Comparison of ENCODE assay signal across 8 cellular contexts in genomic region chr3:187919535-187919934, GRCh38.
DNase-seq lines count a peak whose midpoint lies in the region; ATAC-seq, FAIRE-seq and TF ChIP-seq lines count a peak whose summit lies in the region.

No MANE protein-coding gene starts in this region.

- H3K4me3 Mint-ChIP-seq in activated naive CD8-positive, alpha-beta T cell: peak overlapping the region; percentile 78

- peaks cover 41% of the 10 kb centered on the region for H3K4me1 ChIP-seq in DND-41 (ENCODE audit: insufficient read depth, low read length)

- peak overlapping the region; percentile 46 for H3K9ac ChIP-seq in DND-41 (ENCODE audit: low read depth, low read length)

- H3K27me3 Mint-ChIP-seq in activated naive CD8-positive, alpha-beta T cell: no peaks in the 10 kb centered on the region

- peak; percentile 32 for DNase-seq in DND-41
- DNase-seq in D341Med (ENCODE audit: low spot score): no peak
- DNase-seq in NCI-H128 (lab: John Stamatoyannopoulos, UW; ENCODE audit: unreplicated experiment): no peak
- no peak for DNase-seq in DMS79 treated with DMSO at 0.1 percent for 48 hours (lab: John Stamatoyannopoulos, UW)
- no peak for DNase-seq in urothelium cell line (ENCODE audit: low spot score)

- H3K4me2 ChIP-seq in DND-41 (ENCODE audit: insufficient read depth, low read length): peak overlapping the region; percentile 60

- peak overlapping the region; percentile 54 for H2AFZ ChIP-seq in DND-41 (ENCODE audit: low read depth, low read length)

- no peak for FAIRE-seq in urothelium cell line (lab: Jason Lieb, UNC)

- no peaks in the 10 kb centered on the region for H3K79me2 ChIP-seq in DND-41 (ENCODE audit: insufficient read depth, low read length)

- peaks cover 2% of the 10 kb centered on the region for H3K9me3 ChIP-seq in DND-41 (ENCODE audit: insufficient read depth, low read length, severe bottlenecking)

- peak; percentile 51 for ATAC-seq in DND-41 (ENCODE audit: insufficient read depth, low read depth)
- ATAC-seq in GM19455 (IDR thresholded peaks at IDR 0.05; ENCODE audit: unreplicated experiment): peak; percentile 27
- ATAC-seq in HG03196 (IDR thresholded peaks at IDR 0.05; ENCODE audit: unreplicated experiment): peak; percentile 36

- H3K4me3 ChIP-seq in DND-41 (ENCODE audit: low read depth in 1 of 2, low read length in 2 of 2): peak overlapping the region in 1 of 2 experiments; percentile 25; a peak in 2 of 4 replicates

- peaks cover 62% of the 10 kb centered on the region for H3K4me1 Mint-ChIP-seq in activated naive CD8-positive, alpha-beta T cell (ENCODE audit: low read depth)

- no peaks in the 10 kb centered on the region for H3K36me3 Mint-ChIP-seq in activated naive CD8-positive, alpha-beta T cell

- peak overlapping the region; percentile 93 for H3K27ac ChIP-seq in DND-41 (ENCODE audit: low read length)

- no peaks in the 10 kb centered on the region for H3K36me3 ChIP-seq in DND-41 (ENCODE audit: insufficient read depth, low read length)

- peak overlapping the region; percentile 96 for H3K27ac Mint-ChIP-seq in activated naive CD8-positive, alpha-beta T cell

- H3K9me3 Mint-ChIP-seq in activated naive CD8-positive, alpha-beta T cell (ENCODE audit: low read depth): peaks cover under 1% of the 10 kb centered on the region

- H3K27me3 ChIP-seq in DND-41 (ENCODE audit: insufficient read depth, low read length, poor library complexity): no peaks in the 10 kb centered on the region

- no peak for TF ChIP-seq CTCF in DND-41 (IDR thresholded peaks at IDR 0.05; ENCODE audit: borderline replicate concordance, extremely low read depth, low read length, poor library complexity, severe bottlenecking)

- no peaks in the 10 kb centered on the region for H4K20me1 ChIP-seq in DND-41 (ENCODE audit: insufficient read depth, low read length)
